32 cellular contexts compared by ENCODE assay signal in genomic region chr9:99309540-99309939, GRCh38.
"Had no signal": no experiment of that assay in that cellular context is flagged by ENCODE, and none has a peak within 500 bp of the region (broad histone marks: within the 10 kb centered on the region; RNA-seq: fewer than 3 reads in every experiment).

No MANE protein-coding gene starts in this region.

- ATAC-seq: activated CD8-positive, alpha-beta T cell treated with anti-CD3 and anti-CD28 coated beads for 36 hours; activated naive CD4-positive, alpha-beta T cell treated with anti-CD3 and anti-CD28 coated beads, Interleukin-2, amount 50 U/mL, for 72 hours; body of pancreas; PC-3 had no signal

- H3K4me3 ChIP-seq: adrenal gland, body of pancreas, breast epithelium, Peyer's patch, SJSA1 had no signal

- H3K9ac ChIP-seq: SK-N-SH had no signal

- FAIRE-seq: astrocyte, TTC549 had no signal

- H3K9me3 ChIP-seq: adrenal gland, body of pancreas, breast epithelium, Peyer's patch, SJSA1, SK-N-SH had no signal

- H3K36me3 Mint-ChIP-seq: activated naive CD4-positive, alpha-beta T cell treated with anti-CD3 and anti-CD28 coated beads, Interleukin-2, amount 50 U/mL, for 72 hours had no signal

- DNase-seq: activated CD4-positive, alpha-beta T cell treated with anti-CD3 and anti-CD28 coated beads, Interleukin-2, amount 10 ng/mL, durations not matched to agents 24 days and 14 days; activated CD4-positive, alpha-beta T cell treated with anti-CD3 and anti-CD28 coated beads, Interleukin-2, amount 50 U/mL, for 4 hours; activated CD8-positive, alpha-beta T cell treated with anti-CD3 and anti-CD28 coated beads for 36 hours; activated gamma-delta T cell; activated naive CD4-positive, alpha-beta T cell treated with anti-CD3 and anti-CD28 coated beads for 36 hours; activated T-cell treated with anti-CD3 and anti-CD28 coated beads, Interleukin-2, amount 50 U/mL, for 24 hours; adrenal gland; body of pancreas; cerebellar nuclear complex; MM.1S; MV-4-11; NCI-H1092; NCI-H1436 treated with DMSO at 0.1 percent for 48 hours; NCI-H187 treated with DMSO at 0.1 percent for 48 hours; NCI-H2081; NCI-H510A; NCI-H526; NCI-H748 treated with DMSO at 0.1 percent for 48 hours; NK-92 treated with Interleukin-12 subunit alpha and Interleukin-12 subunit beta, amount 100 ng/mL, for 24 hours; PC-3; Peyer's patch; RPMI8226; SHP77 treated with DMSO at 0.1 percent for 48 hours; SK-N-SH had no signal

- H3K27ac Mint-ChIP-seq: activated CD4-positive, alpha-beta T cell treated with anti-CD3 and anti-CD28 coated beads, Interleukin-2, amount 10 ng/mL, durations not matched to agents 24 days and 14 days; activated CD8-positive, alpha-beta T cell treated with anti-CD3 and anti-CD28 coated beads for 36 hours; activated naive CD4-positive, alpha-beta T cell treated with anti-CD3 and anti-CD28 coated beads for 36 hours; activated naive CD4-positive, alpha-beta T cell treated with anti-CD3 and anti-CD28 coated beads, Interleukin-2, amount 50 U/mL, for 72 hours; activated T-cell treated with anti-CD3 and anti-CD28 coated beads, Interleukin-2, amount 50 U/mL, for 24 hours; activated T-helper 2 cell treated with anti-CD3 and anti-CD28 coated beads, Interferon-gamma antibody, Interleukin-2, Interleukin-4, amounts not matched to agents 10 μg/mL and 5 μg/mL and 100 μg/mL, durations not matched to agents 14 hours and 24 hours and 36 hours; T-helper 1 cell treated with Interleukin-12 subunit alpha and Interleukin-12 subunit beta and Interleukin-4 antibody, amounts not matched to agents 30 μg/mL and 1 μg/mL, for 36 hours; T-helper 2 cell treated with Interferon-gamma antibody and Interleukin-4, amounts not matched to agents 5 μg/mL and 100 μg/mL, for 36 hours had no signal

- H3K4me2 ChIP-seq: SK-N-SH had no signal

- H3K4me3 Mint-ChIP-seq: activated CD4-positive, alpha-beta T cell treated with anti-CD3 and anti-CD28 coated beads, Interleukin-2, amount 10 ng/mL, durations not matched to agents 24 days and 14 days; activated CD8-positive, alpha-beta T cell treated with anti-CD3 and anti-CD28 coated beads for 36 hours; activated naive CD4-positive, alpha-beta T cell treated with anti-CD3 and anti-CD28 coated beads for 36 hours; activated T-cell treated with anti-CD3 and anti-CD28 coated beads, Interleukin-2, amount 50 U/mL, for 24 hours; T-helper 1 cell treated with Interleukin-12 subunit alpha and Interleukin-12 subunit beta and Interleukin-4 antibody, amounts not matched to agents 30 μg/mL and 1 μg/mL, for 36 hours; T-helper 2 cell treated with Interferon-gamma antibody and Interleukin-4, amounts not matched to agents 5 μg/mL and 100 μg/mL, for 36 hours had no signal

- H3K4me1 ChIP-seq: adrenal gland, body of pancreas, breast epithelium, Peyer's patch, SJSA1 had no signal

- H3K27ac ChIP-seq: adrenal gland, body of pancreas, breast epithelium, Peyer's patch, SJSA1 had no signal

- H3K27me3 Mint-ChIP-seq: activated CD8-positive, alpha-beta T cell treated with anti-CD3 and anti-CD28 coated beads for 36 hours had no signal

- H3K4me1 Mint-ChIP-seq: activated CD4-positive, alpha-beta T cell treated with anti-CD3 and anti-CD28 coated beads, Interleukin-2, amount 10 ng/mL, durations not matched to agents 24 days and 14 days had no signal

- H3K9me3 Mint-ChIP-seq: activated CD4-positive, alpha-beta T cell treated with anti-CD3 and anti-CD28 coated beads, Interleukin-2, amount 10 ng/mL, durations not matched to agents 24 days and 14 days; activated CD8-positive, alpha-beta T cell treated with anti-CD3 and anti-CD28 coated beads for 36 hours; activated naive CD4-positive, alpha-beta T cell treated with anti-CD3 and anti-CD28 coated beads for 36 hours; activated naive CD4-positive, alpha-beta T cell treated with anti-CD3 and anti-CD28 coated beads, Interleukin-2, amount 50 U/mL, for 72 hours; activated T-cell treated with anti-CD3 and anti-CD28 coated beads, Interleukin-2, amount 50 U/mL, for 24 hours; activated T-helper 2 cell treated with anti-CD3 and anti-CD28 coated beads, Interferon-gamma antibody, Interleukin-2, Interleukin-4, amounts not matched to agents 10 μg/mL and 5 μg/mL and 100 μg/mL, durations not matched to agents 14 hours and 24 hours and 36 hours; T-helper 1 cell treated with Interleukin-12 subunit alpha and Interleukin-12 subunit beta and Interleukin-4 antibody, amounts not matched to agents 30 μg/mL and 1 μg/mL, for 36 hours; T-helper 2 cell treated with Interferon-gamma antibody and Interleukin-4, amounts not matched to agents 5 μg/mL and 100 μg/mL, for 36 hours had no signal

- H3K36me3 ChIP-seq: adrenal gland, breast epithelium, Peyer's patch, SJSA1 had no signal

- H3K27me3 ChIP-seq: adrenal gland, body of pancreas, breast epithelium, Peyer's patch, SJSA1 had no signal
